Comparison of ENCODE assay signal across 11 cellular contexts in genomic region chr22:36257948-36258674, GRCh38. TPM values are rescaled to one million over a fixed set of nuclear protein-coding genes. Genes with fewer than 3 reads are reported as not detected.
A peak's percentile ranks its signal among the peaks of the same experiment; 100 is the strongest.
DNase-seq lines count a peak whose midpoint lies in the region; ATAC-seq, FAIRE-seq and TF ChIP-seq lines count a peak whose summit lies in the region.
"Had no signal": no experiment of that assay in that cellular context is flagged by ENCODE, and none has a peak within 500 bp of the region (broad histone marks: within the 10 kb centered on the region; RNA-seq: fewer than 3 reads in every experiment).

No MANE protein-coding gene starts in this region.

- no peak overlapping the region for H3K4me3 ChIP-seq in liver (ENCODE audit: low read depth in 1 of 3, low read length in 3 of 3)
- no peak overlapping the region for H3K4me3 ChIP-seq in HepG2 (replicated peaks in 1 of 3; ENCODE audit: insufficient read depth in 1 of 3, low read depth in 2 of 3, low read length in 3 of 3)
- no peak overlapping the region for H3K4me3 ChIP-seq in naive thymus-derived CD4-positive, alpha-beta T cell (ENCODE audit: low read length)
- H3K4me3 ChIP-seq in vagina: no peak overlapping the region
- H3K4me3 ChIP-seq: adrenal gland, prostate gland had no signal

- H2AFZ ChIP-seq in HepG2 (ENCODE audit: low read length): no peak overlapping the region

- WGBS in liver: 82% methylated on average over 13 of the region's 13 CpGs
- WGBS in HepG2 (ENCODE audit: low lambda C conversion rate): 95% methylated on average over 13 of the region's 13 CpGs

- H3K4me3 Mint-ChIP-seq in naive thymus-derived CD4-positive, alpha-beta T cell: peak overlapping the region in 6 of 10 donors; percentile 7 to 78 (median 20)

- H3K36me3 Mint-ChIP-seq in naive thymus-derived CD4-positive, alpha-beta T cell: peaks cover 13 to 55% (median 36%) of the 10 kb centered on the region in 5 donors

- no peak overlapping the region; the same call in 1 of the 2 replicates for H3K4me2 ChIP-seq in HepG2 (ENCODE audit: low read depth, low read length)

- no TSS peak for BruUV-seq in HepG2 (replicated peaks; lab: Mats Ljungman, UMichigan)

- TF ChIP-seq CTCF in liver (IDR thresholded peaks at IDR 0.05; ENCODE audit: low read depth, low read length, missing input control): no peak
- TF ChIP-seq CTCF in HepG2 (CRISPR knock-in tag; IDR thresholded peaks at IDR 0.05): no peak
- no peak for TF ChIP-seq CTCF in vagina (IDR thresholded peaks at IDR 0.05)

- H3K36me3 ChIP-seq in liver (ENCODE audit: control insufficient read depth in 4 of 4, insufficient read depth in 3 of 4, low read depth in 1 of 4, low read length in 3 of 4): peaks cover 4 to 42% (median 23%) of the 10 kb centered on the region in 4 donors
- peaks cover 9 to 59% of the 10 kb centered on the region in 2 experiments for H3K36me3 ChIP-seq in HepG2 (replicated peaks in 1 of 2; ENCODE audit: control insufficient read depth in 1 of 2, insufficient read depth in 2 of 2, low read length in 2 of 2)
- H3K36me3 ChIP-seq in naive thymus-derived CD4-positive, alpha-beta T cell (ENCODE audit: control insufficient read depth in 2 of 3, insufficient read depth in 3 of 3, low read length in 3 of 3): peaks cover 14 to 63% (median 20%) of the 10 kb centered on the region in 3 experiments
- no peaks in the 10 kb centered on the region for H3K36me3 ChIP-seq in vagina
- H3K36me3 ChIP-seq: adrenal gland, prostate gland had no signal

- DNase-seq in HepG2 (ENCODE audit: low spot score): no peak
- DNase-seq in naive thymus-derived CD4-positive, alpha-beta T cell: peak in 1 of 9 donors; percentile 16
- DNase-seq in vagina (ENCODE audit: extremely low spot score in 2 of 2): peak in 1 of 2 donors; percentile 79
- no peak for DNase-seq in NCI-H1092 treated with DMSO at 0.1 percent for 48 hours (lab: John Stamatoyannopoulos, UW)
- DNase-seq in NCI-H774 (lab: John Stamatoyannopoulos, UW): no peak

- in situ Hi-C loops in HepG2 (cut with HindIII; ENCODE audit: extremely low pct_ligation_motif_present, low pct_unique_long_range_greater_than_20kb): no loop called here

- ATAC-seq in HepG2 (no peak), HG02870 (IDR thresholded peaks at IDR 0.05; ENCODE audit: unreplicated experiment) (no peak)
- ATAC-seq in naive thymus-derived CD4-positive, alpha-beta T cell: no peak

- H3K27me3 ChIP-seq in liver (ENCODE audit: control insufficient read depth in 4 of 4, insufficient read depth in 4 of 4, low read length in 3 of 4) (no peaks in the 10 kb centered on the region), HepG2 (ENCODE audit: control insufficient read depth in 1 of 2, insufficient read depth in 2 of 2, low read length in 2 of 2) (no peaks in the 10 kb centered on the region; a peak in 1 of 5 replicates), vagina (no peaks in the 10 kb centered on the region)
- H3K27me3 ChIP-seq in naive thymus-derived CD4-positive, alpha-beta T cell (ENCODE audit: control insufficient read depth in 2 of 2, insufficient read depth in 2 of 2, low read length in 2 of 2): no peaks in the 10 kb centered on the region
- H3K27me3 ChIP-seq: adrenal gland had no signal

- no peak for FAIRE-seq in HepG2 (lab: Jason Lieb, UNC)

- intact Hi-C loops in HepG2 (cut with micrococcal nuclease; ENCODE audit: unreplicated experiment): no loop called here
- intact Hi-C loops in naive thymus-derived CD4-positive, alpha-beta T cell (cut with micrococcal nuclease): no loop called here
- intact Hi-C loops in vagina (cut with DNase I): no loop called here

- peak overlapping the region in 7 of 9 donors; percentile 4 to 86 (median 68) for H3K27ac Mint-ChIP-seq in naive thymus-derived CD4-positive, alpha-beta T cell

- H3K27ac ChIP-seq in liver (ENCODE audit: low read depth in 1 of 2, low read length in 2 of 2) (peak overlapping the region; percentile 59 to 67), HepG2 (ENCODE audit: extremely low read length, insufficient read depth, low read length) (no peak overlapping the region), angular gyrus (ENCODE audit: low read depth, low read length) (peak overlapping the region; percentile 44), vagina (peak overlapping the region; percentile 65)
- no peak overlapping the region for H3K27ac ChIP-seq in naive thymus-derived CD4-positive, alpha-beta T cell (ENCODE audit: low read depth, low read length)
- H3K27ac ChIP-seq: HL-60 had no signal

- H3K9me3 Mint-ChIP-seq in naive thymus-derived CD4-positive, alpha-beta T cell: no peaks in the 10 kb centered on the region

- no peak for TF ChIP-seq RAD21 in liver (IDR thresholded peaks at IDR 0.05)
- TF ChIP-seq RAD21 in HepG2 (CRISPR knock-in tag; IDR thresholded peaks at IDR 0.05): no peak

- H3K9me3 ChIP-seq in liver (ENCODE audit: control insufficient read depth in 4 of 4, low read length in 3 of 4) (no peaks in the 10 kb centered on the region), HepG2 (ENCODE audit: low read length) (no peaks in the 10 kb centered on the region), vagina (no peaks in the 10 kb centered on the region)
- no peaks in the 10 kb centered on the region for H3K9me3 ChIP-seq in naive thymus-derived CD4-positive, alpha-beta T cell (ENCODE audit: control insufficient read depth in 2 of 3, low read length in 3 of 3)
- H3K9me3 ChIP-seq: adrenal gland, prostate gland had no signal

- peaks cover 29% of the 10 kb centered on the region for H3K79me2 ChIP-seq in HepG2 (ENCODE audit: insufficient read depth, low read length)

- POLR2A ChIA-PET in HepG2 (lab: Yijun Ruan, JAX): no interaction called here
- POLR2A ChIA-PET in naive thymus-derived CD4-positive, alpha-beta T cell (lab: Charles Lee): interaction anchor here (0.7 kb wide), 1 partner anchor 126 kb away, joined by 3 read pairs; no protein-coding TSS in a partner anchor

- no peak overlapping the region for H3K9ac ChIP-seq in liver (ENCODE audit: low read depth in 1 of 2, low read length in 2 of 2)
- no peak overlapping the region for H3K9ac ChIP-seq in HepG2 (ENCODE audit: insufficient read depth, low read depth, low read length)

- TF ChIP-seq POLR2A in HepG2 (IDR thresholded peaks at IDR 0.05; ENCODE audit: insufficient read depth in 1 of 2, low read depth in 2 of 2, low read length in 2 of 2): no peak
- no peak for TF ChIP-seq POLR2A in vagina (IDR thresholded peaks at IDR 0.05)

- CTCF ChIA-PET in HepG2 (lab: Yijun Ruan, JAX; ENCODE audit: low intra/inter-chr PET ratio, low total read pairs): no interaction called here
- CTCF ChIA-PET in naive thymus-derived CD4-positive, alpha-beta T cell (lab: Charles Lee): interaction anchor here (1.3 kb wide), 1 partner anchor 9 kb away, joined by 3 read pairs; no protein-coding TSS in a partner anchor

- no peak for TF ChIP-seq EP300 in HepG2 (IDR thresholded peaks at IDR 0.05; ENCODE audit: low read depth in 2 of 2, low read length in 2 of 2)
- TF ChIP-seq EP300 in HepG2 (CRISPR knock-in tag; IDR thresholded peaks at IDR 0.05; ENCODE audit: borderline replicate concordance): no peak

- H3K4me1 Mint-ChIP-seq in naive thymus-derived CD4-positive, alpha-beta T cell: peaks cover 41 to 61% (median 51%) of the 10 kb centered on the region in 7 donors

- H3K27me3 Mint-ChIP-seq in naive thymus-derived CD4-positive, alpha-beta T cell: no peaks in the 10 kb centered on the region

- peaks cover 13 to 76% (median 63%) of the 10 kb centered on the region in 4 donors for H3K4me1 ChIP-seq in liver (ENCODE audit: control insufficient read depth in 4 of 4, insufficient read depth in 4 of 4, low read length in 3 of 4)
- H3K4me1 ChIP-seq in HepG2 (ENCODE audit: insufficient read depth, low read length): peaks cover 85% of the 10 kb centered on the region
- H3K4me1 ChIP-seq in naive thymus-derived CD4-positive, alpha-beta T cell (ENCODE audit: control insufficient read depth in 2 of 2, insufficient read depth in 2 of 2, low read length in 2 of 2): peaks cover 19 to 31% of the 10 kb centered on the region in 2 donors
- peaks cover 45% of the 10 kb centered on the region for H3K4me1 ChIP-seq in vagina

- H4K20me1 ChIP-seq in HepG2 (ENCODE audit: insufficient read depth, low read length): no peaks in the 10 kb centered on the region

RNA-seq across cellular contexts. Expression of gene APOL1, which starts 5.2 kb away (rescaled TPM):
- 100 to 1,000 TPM in 1 of 2 donors, 1 to 10 TPM in 1; 7.7 to 129 TPM for total RNA-seq in liver
- 10 to 100 TPM; 57.7 to 61.3 TPM for polyA plus RNA-seq in liver
- total RNA-seq in HepG2 (2016; rRNA removed; fragmentation: Illumina TruSeq; extraction: Trizol): 11.2 and 20.3 TPM in 2 replicates
- 2.3 and 2.8 TPM in 2 replicates for total RNA-seq in HepG2 (2016; cell fraction: cytosol; rRNA removed; fragmentation: Illumina TruSeq; extraction: Trizol; ENCODE audit: low read depth)
- 10.1 and 20.9 TPM in 2 replicates for total RNA-seq in HepG2 (2016; cell fraction: insoluble cytoplasmic fraction; rRNA removed; fragmentation: Illumina TruSeq; extraction: Trizol)
- 3.2 and 3.4 TPM in 2 replicates for total RNA-seq in HepG2 (2016; cell fraction: membrane; rRNA removed; fragmentation: Illumina TruSeq; extraction: Trizol)
- 19.4 and 20.3 TPM in 2 replicates for total RNA-seq in HepG2 (2016; cell fraction: nucleus; rRNA removed; fragmentation: Illumina TruSeq; extraction: Trizol)
- polyA plus RNA-seq in HepG2 (2011; rRNA removed): 75.0 and 124 TPM in 2 replicates
- polyA plus RNA-seq in HepG2 (2011; cell fraction: cytosol; rRNA removed): 57.2 and 84.6 TPM in 2 replicates
- 110 and 144 TPM in 2 replicates for polyA plus RNA-seq in HepG2 (2011; cell fraction: nucleus; rRNA removed)
- 126 and 159 TPM in 2 replicates for polyA plus RNA-seq in HepG2 (2012)
- polyA plus RNA-seq in HepG2 (2016; cell fraction: cytosol; fragmentation: Illumina TruSeq; extraction: Trizol; ENCODE audit: low read depth): 2.5 and 2.9 TPM in 2 replicates
- 12.0 and 13.0 TPM in 2 replicates for polyA plus RNA-seq in HepG2 (2016; cell fraction: insoluble cytoplasmic fraction; fragmentation: Illumina TruSeq; extraction: Trizol; ENCODE audit: low read depth)
- 3.3 and 3.8 TPM in 2 replicates for polyA plus RNA-seq in HepG2 (2016; cell fraction: membrane; fragmentation: Illumina TruSeq; extraction: Trizol; ENCODE audit: low read depth)
- polyA plus RNA-seq in HepG2 (2016; cell fraction: nucleus; fragmentation: Illumina TruSeq; extraction: Trizol; ENCODE audit: insufficient read depth, low read depth): 37.3 and 42.3 TPM in 2 replicates
- polyA minus RNA-seq in HepG2 (2011; rRNA and poly(A)+ RNA removed; ENCODE audit: low replicate concordance): 2.0 and 61.9 TPM in 2 replicates
- polyA minus RNA-seq in HepG2 (2011; cell fraction: cytosol; rRNA and poly(A)+ RNA removed): 61.5 and 88.3 TPM in 2 replicates
- polyA minus RNA-seq in HepG2 (2011; cell fraction: nucleus; rRNA and poly(A)+ RNA removed): 34.2 and 54.7 TPM in 2 replicates
- 10 to 100 TPM in 4 of 5 experiments, 1 to 10 TPM in 1; 8.6 to 91.1 (median 18.4) TPM for total RNA-seq in naive thymus-derived CD4-positive, alpha-beta T cell
- 10 to 100 TPM in 1 of 2 donors, 1 to 10 TPM in 1; 6.2 to 14.9 TPM for polyA plus RNA-seq in naive thymus-derived CD4-positive, alpha-beta T cell
- 28.5 TPM for total RNA-seq in vagina

RNA-seq across cellular contexts. Expression of gene APOL2, which starts 18.8 kb away (rescaled TPM):
- total RNA-seq in liver (10 to 100 TPM; 14.3 to 77.2 TPM), HepG2 (2016; rRNA removed; fragmentation: Illumina TruSeq; extraction: Trizol) (28.7 and 34.3 TPM in 2 replicates), vagina (63.8 TPM)
- polyA plus RNA-seq in liver (10 to 100 TPM; 20.0 to 23.4 TPM), HepG2 (2011; rRNA removed) (51.2 and 94.4 TPM in 2 replicates)
- total RNA-seq in HepG2 (2016; cell fraction: cytosol; rRNA removed; fragmentation: Illumina TruSeq; extraction: Trizol; ENCODE audit: low read depth): 2.5 and 3.6 TPM in 2 replicates
- 27.0 and 29.3 TPM in 2 replicates for total RNA-seq in HepG2 (2016; cell fraction: insoluble cytoplasmic fraction; rRNA removed; fragmentation: Illumina TruSeq; extraction: Trizol)
- total RNA-seq in HepG2 (2016; cell fraction: membrane; rRNA removed; fragmentation: Illumina TruSeq; extraction: Trizol): 8.2 and 9.0 TPM in 2 replicates
- 16.8 and 21.4 TPM in 2 replicates for total RNA-seq in HepG2 (2016; cell fraction: nucleus; rRNA removed; fragmentation: Illumina TruSeq; extraction: Trizol)
- 53.4 and 72.6 TPM in 2 replicates for polyA plus RNA-seq in HepG2 (2011; cell fraction: cytosol; rRNA removed)
- 195 and 245 TPM in 2 replicates for polyA plus RNA-seq in HepG2 (2011; cell fraction: nucleus; rRNA removed)
- polyA plus RNA-seq in HepG2 (2012): 58.3 and 88.7 TPM in 2 replicates
- 1.8 TPM in 2 replicates for polyA plus RNA-seq in HepG2 (2016; cell fraction: cytosol; fragmentation: Illumina TruSeq; extraction: Trizol; ENCODE audit: low read depth)
- polyA plus RNA-seq in HepG2 (2016; cell fraction: insoluble cytoplasmic fraction; fragmentation: Illumina TruSeq; extraction: Trizol; ENCODE audit: low read depth): 20.2 and 26.3 TPM in 2 replicates
- polyA plus RNA-seq in HepG2 (2016; cell fraction: membrane; fragmentation: Illumina TruSeq; extraction: Trizol; ENCODE audit: low read depth): 4.4 and 5.1 TPM in 2 replicates
- 31.6 and 34.2 TPM in 2 replicates for polyA plus RNA-seq in HepG2 (2016; cell fraction: nucleus; fragmentation: Illumina TruSeq; extraction: Trizol; ENCODE audit: insufficient read depth, low read depth)
- 34.5 and 120 TPM in 2 replicates for polyA minus RNA-seq in HepG2 (2011; rRNA and poly(A)+ RNA removed; ENCODE audit: low replicate concordance)
- polyA minus RNA-seq in HepG2 (2011; cell fraction: cytosol; rRNA and poly(A)+ RNA removed): 39.4 and 67.2 TPM in 2 replicates
- polyA minus RNA-seq in HepG2 (2011; cell fraction: nucleus; rRNA and poly(A)+ RNA removed): 44.7 and 77.3 TPM in 2 replicates
- 100 to 1,000 TPM in 1 of 5 experiments, 10 to 100 TPM in 4; 30.1 to 133 (median 66.9) TPM for total RNA-seq in naive thymus-derived CD4-positive, alpha-beta T cell
- polyA plus RNA-seq in naive thymus-derived CD4-positive, alpha-beta T cell: 10 to 100 TPM; 13.4 to 14.9 TPM

RNA-seq across cellular contexts. Expression of gene APOL4, which starts 56.5 kb away (rescaled TPM):
- total RNA-seq in liver: 1 to 10 TPM; 1.5 to 2.3 TPM
- 1 to 10 TPM in 1 of 2 donors, under 1 TPM in 1; 0.59 to 2.2 TPM for polyA plus RNA-seq in liver
- total RNA-seq in HepG2 (2016; rRNA removed; fragmentation: Illumina TruSeq; extraction: Trizol): 0.45 and 0.77 TPM in 2 replicates
- not detected in 2 replicates for total RNA-seq in HepG2 (2016; cell fraction: cytosol; rRNA removed; fragmentation: Illumina TruSeq; extraction: Trizol; ENCODE audit: low read depth)
- 0.54 and 0.76 TPM in 2 replicates for total RNA-seq in HepG2 (2016; cell fraction: insoluble cytoplasmic fraction; rRNA removed; fragmentation: Illumina TruSeq; extraction: Trizol)
- 0.15 and 0.45 TPM in 2 replicates for total RNA-seq in HepG2 (2016; cell fraction: membrane; rRNA removed; fragmentation: Illumina TruSeq; extraction: Trizol)
- total RNA-seq in HepG2 (2016; cell fraction: nucleus; rRNA removed; fragmentation: Illumina TruSeq; extraction: Trizol): 0.78 and 0.91 TPM in 2 replicates
- 2.8 and 4.9 TPM in 2 replicates for polyA plus RNA-seq in HepG2 (2011; rRNA removed)
- 1.8 and 3.0 TPM in 2 replicates for polyA plus RNA-seq in HepG2 (2011; cell fraction: cytosol; rRNA removed)
- 5.6 and 9.1 TPM in 2 replicates for polyA plus RNA-seq in HepG2 (2011; cell fraction: nucleus; rRNA removed)
- polyA plus RNA-seq in HepG2 (2012): 3.2 and 7.5 TPM in 2 replicates
- polyA plus RNA-seq in HepG2 (2016; cell fraction: cytosol; fragmentation: Illumina TruSeq; extraction: Trizol; ENCODE audit: low read depth): 0.06 and 0.10 TPM in 2 replicates
- polyA plus RNA-seq in HepG2 (2016; cell fraction: insoluble cytoplasmic fraction; fragmentation: Illumina TruSeq; extraction: Trizol; ENCODE audit: low read depth): 0.57 and 0.62 TPM in 2 replicates
- 0.11 and 0.16 TPM in 2 replicates for polyA plus RNA-seq in HepG2 (2016; cell fraction: membrane; fragmentation: Illumina TruSeq; extraction: Trizol; ENCODE audit: low read depth)
- 0.96 and 1.2 TPM in 2 replicates for polyA plus RNA-seq in HepG2 (2016; cell fraction: nucleus; fragmentation: Illumina TruSeq; extraction: Trizol; ENCODE audit: insufficient read depth, low read depth)
- 1.5 TPM in 1 of 2 replicates, not detected in the other for polyA minus RNA-seq in HepG2 (2011; rRNA and poly(A)+ RNA removed; ENCODE audit: low replicate concordance)
- polyA minus RNA-seq in HepG2 (2011; cell fraction: cytosol; rRNA and poly(A)+ RNA removed): 0.70 and 1.5 TPM in 2 replicates
- 0.90 and 2.7 TPM in 2 replicates for polyA minus RNA-seq in HepG2 (2011; cell fraction: nucleus; rRNA and poly(A)+ RNA removed)
- total RNA-seq in naive thymus-derived CD4-positive, alpha-beta T cell: 1 to 10 TPM in 1 of 5 experiments, not detected in 4; 1.2 TPM
- not detected for polyA plus RNA-seq in naive thymus-derived CD4-positive, alpha-beta T cell
- 4.2 TPM for total RNA-seq in vagina

Comparison
In these comparisons a context has a peak if more than half of its experiments do, and no peak if none do; other contexts are left out.
1. H3K27ac ChIP-seq: peak in liver (2 of 2), angular gyrus (single experiment) and vagina (single experiment); none in HepG2 (single experiment) and naive thymus-derived CD4-positive, alpha-beta T cell (single experiment).